ENCODE assay signal across 25 cellular contexts in the genomic region with DNA sequence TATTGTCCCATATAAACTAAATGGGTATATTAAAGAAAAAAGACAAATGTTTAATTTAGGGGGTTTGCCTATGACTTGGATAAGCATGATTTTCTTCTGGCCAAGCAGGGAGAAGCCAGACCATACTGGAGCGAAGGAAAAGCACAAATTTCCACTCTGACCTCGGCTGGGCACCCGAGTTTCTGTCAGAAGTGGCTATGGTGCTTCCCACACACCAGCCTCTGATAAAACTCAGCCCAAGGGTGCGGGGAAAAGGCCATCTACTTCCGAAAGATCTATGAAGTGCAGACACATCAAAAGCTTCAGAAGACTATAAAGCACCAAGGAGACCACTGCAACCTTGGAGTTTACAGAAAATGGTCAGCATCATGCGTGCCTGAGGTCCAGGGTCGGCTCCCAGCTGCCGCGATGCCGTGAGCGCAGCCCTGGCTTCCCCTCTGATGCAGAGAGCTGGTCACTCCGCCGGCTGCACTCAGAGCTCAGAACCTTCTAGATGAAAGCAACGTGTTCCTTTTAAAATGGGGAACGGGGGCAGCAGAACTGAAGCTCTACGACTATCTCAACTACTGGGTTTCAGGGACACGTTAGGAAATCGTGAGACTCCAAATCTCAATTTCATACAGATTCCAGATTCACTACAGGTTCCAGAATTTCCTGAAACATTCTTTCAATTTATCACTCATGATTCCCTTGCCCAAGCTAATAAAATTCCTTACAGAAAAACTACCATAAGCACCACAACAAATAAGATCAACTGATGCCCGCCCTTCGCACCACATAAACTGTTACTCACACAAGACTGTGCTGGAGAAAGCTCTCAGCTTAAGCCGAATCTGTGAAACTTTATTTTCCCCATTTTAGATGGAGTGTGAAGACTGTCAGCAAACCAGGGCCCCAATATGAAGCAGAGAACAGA.
A peak's percentile ranks its signal among the peaks of the same experiment; 100 is the strongest.
DNase-seq lines count a peak whose midpoint lies in the region; ATAC-seq and TF ChIP-seq lines count a peak whose summit lies in the region.
"Had no signal": no experiment of that assay in that cellular context is flagged by ENCODE, and none has a peak within 500 bp of the region (broad histone marks: within the 10 kb centered on the region; RNA-seq: fewer than 3 reads in every experiment).

No MANE protein-coding gene starts in this region.

- no peak for TF ChIP-seq RAD21 in IMR-90 (IDR thresholded peaks at IDR 0.05; ENCODE audit: low read length)

- H3K14ac ChIP-seq in IMR-90 (replicated peaks; ENCODE audit: low read depth, low read length): peak overlapping the region; percentile 28

- H4K8ac ChIP-seq in IMR-90 (ENCODE audit: low read depth in 2 of 2, low read length in 2 of 2): peak overlapping the region in 1 of 2 experiments; percentile 56; a peak in 1 of 4 replicates

- H3K4me3 ChIP-seq in IMR-90 (ENCODE audit: insufficient read depth, low read depth, low read length): no peak overlapping the region
- no peak overlapping the region for H3K4me3 ChIP-seq in colonic mucosa
- H3K4me3 ChIP-seq: ascending aorta had no signal

- no peak overlapping the region; the same call in 2 of the 3 replicates for H2BK15ac ChIP-seq in IMR-90 (ENCODE audit: low read depth, low read length)

- no peak for DNase-seq in IMR-90
- DNase-seq in colonic mucosa: no peak
- no peak for DNase-seq in 8988T
- DNase-seq in stimulated activated CD4-positive, alpha-beta T cell treated with anti-CD3 and anti-CD28 coated beads, Interleukin-4, amount 100 ng/mL, for 4 hours: no peak
- DNase-seq: activated CD4-positive, alpha-beta memory T cell treated with anti-CD3 and anti-CD28 coated beads, Interleukin-2, amount 10 ng/mL, durations not matched to agents 7 days and 5 days; activated CD4-positive, CD25-positive, alpha-beta regulatory T cell treated with anti-CD3 and anti-CD28 coated beads, Interleukin-2, amount 50 U/mL, for 72 hours; DMS79; GF-D8; MM.1S; NCI-H1417; NCI-H2029 treated with DMSO at 0.1 percent for 48 hours; NCI-H446; NCI-H774; RPMI8226 had no signal

- ATAC-seq in IMR-90 (ENCODE audit: low read depth) (no peak), GM21786 (IDR thresholded peaks at IDR 0.05; ENCODE audit: unreplicated experiment) (no peak)
- ATAC-seq: activated naive CD4-positive, alpha-beta T cell treated with anti-CD3 and anti-CD28 coated beads, Interleukin-2, amount 50 U/mL, for 72 hours; natural killer cell treated with Interleukin-12 subunit alpha and Interleukin-12 subunit beta and Interleukin-15 and Interleukin-18, amount 100 ng/mL, for 72 hours had no signal

- intact Hi-C loops in IMR-90 (cut with micrococcal nuclease): no loop called here
- intact Hi-C loops in colonic mucosa (cut with DNase I): no loop called here

- H4K91ac ChIP-seq in IMR-90 (ENCODE audit: insufficient read depth, low read depth, low read length): peak overlapping the region; percentile 6; the same call in 1 of the 2 replicates

- no peak overlapping the region for H2AK9ac ChIP-seq in IMR-90 (replicated peaks; ENCODE audit: low read depth, low read length, poor library complexity)

- no peaks in the 10 kb centered on the region for H3K27me3 Mint-ChIP-seq in nephron (ENCODE audit: low read depth)
- H3K27me3 Mint-ChIP-seq: activated CD4-positive, alpha-beta memory T cell treated with anti-CD3 and anti-CD28 coated beads, Interleukin-2, amount 10 ng/mL, durations not matched to agents 7 days and 5 days had no signal

- H3K27me3 ChIP-seq in IMR-90 (ENCODE audit: control insufficient read depth, insufficient read depth, low read length) (no peaks in the 10 kb centered on the region), colonic mucosa (no peaks in the 10 kb centered on the region)
- H3K27me3 ChIP-seq: ascending aorta had no signal

- TF ChIP-seq CTCF in IMR-90 (conservative IDR thresholded peaks at IDR 0.05; ENCODE audit: low read depth, low read length) (no peak), colonic mucosa (IDR thresholded peaks at IDR 0.05) (no peak), nephron (IDR thresholded peaks at IDR 0.05; ENCODE audit: unreplicated experiment in 3 of 3) (no peak)

- dilution Hi-C loops in IMR-90 (cut with HindIII; ENCODE audit: low sequenced_read_pairs, unreplicated experiment): no loop called here

- no peak overlapping the region for H3K18ac ChIP-seq in IMR-90 (ENCODE audit: low read depth, low read length)

- WGBS in IMR-90 (ENCODE audit: extremely low coverage in 2 of 2, insufficient read length in 1 of 2), 2 experiments: 69% methylated on average over 12 of the region's 21 CpGs; no CpG with 5 or more reads in 1 of the 2 experiments

- TF ChIP-seq POLR2A in IMR-90 (IDR thresholded peaks at IDR 0.05; ENCODE audit: low read depth, low read length): no peak

- no peak overlapping the region for H2AFZ ChIP-seq in IMR-90 (replicated peaks; ENCODE audit: low read length, poor library complexity)

- POLR2A ChIA-PET in IMR-90 (lab: Charles Lee; ENCODE audit: unreplicated experiment): no interaction called here

- H3K4me1 ChIP-seq in IMR-90 (ENCODE audit: control insufficient read depth, insufficient read depth, low read length): peaks cover 37% of the 10 kb centered on the region
- no peaks in the 10 kb centered on the region for H3K4me1 ChIP-seq in colonic mucosa

- H4K5ac ChIP-seq in IMR-90 (ENCODE audit: low read depth, low read length): no peak overlapping the region

- H4K20me1 ChIP-seq in IMR-90 (ENCODE audit: insufficient read depth, low read length): peaks cover 25% of the 10 kb centered on the region

- H3K9me3 ChIP-seq in IMR-90 (ENCODE audit: control insufficient read depth, insufficient read depth, low read length) (no peaks in the 10 kb centered on the region), colonic mucosa (no peaks in the 10 kb centered on the region)
- H3K9me3 ChIP-seq: ascending aorta had no signal

- peaks cover 44 to 83% of the 10 kb centered on the region in 2 experiments for H3K79me1 ChIP-seq in IMR-90 (ENCODE audit: low read depth in 1 of 2, low read length in 2 of 2)

- peak overlapping the region in 1 of 3 experiments; percentile 9 for H3K4me3 Mint-ChIP-seq in nephron
- H3K4me3 Mint-ChIP-seq: activated CD4-positive, alpha-beta memory T cell treated with anti-CD3 and anti-CD28 coated beads, Interleukin-2, amount 10 ng/mL, durations not matched to agents 7 days and 5 days; central memory CD8-positive, alpha-beta T cell; natural killer cell treated with Interleukin-12 subunit alpha and Interleukin-12 subunit beta and Interleukin-15 and Interleukin-18, amount 100 ng/mL, for 72 hours; stimulated activated naive CD8-positive, alpha-beta T cell treated with anti-CD3 and anti-CD28 coated beads, Interleukin-15, Interleukin-2, amounts not matched to agents 100 ng/mL and 50 ng/mL, for 24 hours; type B pancreatic cell had no signal

- peaks cover 46% of the 10 kb centered on the region for H3K9me1 ChIP-seq in IMR-90 (ENCODE audit: insufficient read depth, low read length)

- H3K9me3 Mint-ChIP-seq in nephron: no peaks in the 10 kb centered on the region
- H3K9me3 Mint-ChIP-seq: activated CD4-positive, alpha-beta memory T cell treated with anti-CD3 and anti-CD28 coated beads, Interleukin-2, amount 10 ng/mL, durations not matched to agents 7 days and 5 days; activated naive CD4-positive, alpha-beta T cell treated with anti-CD3 and anti-CD28 coated beads, Interleukin-2, amount 50 U/mL, for 72 hours; central memory CD8-positive, alpha-beta T cell; natural killer cell treated with Interleukin-12 subunit alpha and Interleukin-12 subunit beta and Interleukin-15 and Interleukin-18, amount 100 ng/mL, for 72 hours; stimulated activated naive CD8-positive, alpha-beta T cell treated with anti-CD3 and anti-CD28 coated beads, Interleukin-15, Interleukin-2, amounts not matched to agents 100 ng/mL and 50 ng/mL, for 24 hours; type B pancreatic cell had no signal

- H3K23ac ChIP-seq in IMR-90 (ENCODE audit: low read depth, low read length): peak overlapping the region; percentile 55

- H3K36me3 Mint-ChIP-seq in nephron (ENCODE audit: low read depth): no peaks in the 10 kb centered on the region
- H3K36me3 Mint-ChIP-seq: activated naive CD4-positive, alpha-beta T cell treated with anti-CD3 and anti-CD28 coated beads, Interleukin-2, amount 50 U/mL, for 72 hours; natural killer cell treated with Interleukin-12 subunit alpha and Interleukin-12 subunit beta and Interleukin-15 and Interleukin-18, amount 100 ng/mL, for 72 hours had no signal

- H3K4me2 ChIP-seq in IMR-90 (ENCODE audit: low read depth, low read length): no peak overlapping the region; the same call in 1 of the 2 replicates
- H3K4me2 ChIP-seq: KMS-11 had no signal

- peak overlapping the region in 2 of 3 experiments; percentile 5 to 15 for H3K27ac Mint-ChIP-seq in nephron
- H3K27ac Mint-ChIP-seq: activated CD4-positive, alpha-beta memory T cell treated with anti-CD3 and anti-CD28 coated beads, Interleukin-2, amount 10 ng/mL, durations not matched to agents 7 days and 5 days; activated naive CD4-positive, alpha-beta T cell treated with anti-CD3 and anti-CD28 coated beads, Interleukin-2, amount 50 U/mL, for 72 hours; natural killer cell treated with Interleukin-12 subunit alpha and Interleukin-12 subunit beta and Interleukin-15 and Interleukin-18, amount 100 ng/mL, for 72 hours; stimulated activated naive CD8-positive, alpha-beta T cell treated with anti-CD3 and anti-CD28 coated beads, Interleukin-15, Interleukin-2, amounts not matched to agents 100 ng/mL and 50 ng/mL, for 24 hours; type B pancreatic cell had no signal

- H2BK120ac ChIP-seq in IMR-90 (ENCODE audit: low read depth, low read length): peak overlapping the region; percentile 61; the same call in 1 of the 2 replicates

- H3K27ac ChIP-seq in IMR-90 (ENCODE audit: insufficient read depth, low read length) (no peak overlapping the region), colonic mucosa (peak overlapping the region; percentile 37), temporal lobe (ENCODE audit: low read depth, low read length) (peak overlapping the region; percentile 55)
- H3K27ac ChIP-seq: C4-2B, KMS-11 had no signal

- peaks cover 69% of the 10 kb centered on the region for H3K4me1 Mint-ChIP-seq in nephron
- H3K4me1 Mint-ChIP-seq: activated CD4-positive, alpha-beta memory T cell treated with anti-CD3 and anti-CD28 coated beads, Interleukin-2, amount 10 ng/mL, durations not matched to agents 7 days and 5 days had no signal

- H3K9ac ChIP-seq in IMR-90 (ENCODE audit: low read depth, low read length) (no peak overlapping the region), colonic mucosa (ENCODE audit: low read depth in 2 of 2, low read length in 2 of 2) (no peak overlapping the region)
- H3K9ac ChIP-seq: KMS-11 had no signal

- in situ Hi-C loops in IMR-90 (cut with MboI; ENCODE audit: low sequenced_read_pairs): no loop called here

- H2BK20ac ChIP-seq in IMR-90 (ENCODE audit: low read depth, low read length): no peak overlapping the region

- H2AK5ac ChIP-seq in IMR-90 (ENCODE audit: low read depth, low read length): peak overlapping the region; percentile 31; the same call in 1 of the 2 replicates

- no TSS peak for BruUV-seq in IMR-90 (replicated peaks; lab: Mats Ljungman, UMichigan)

- H3K36me3 ChIP-seq in IMR-90 (ENCODE audit: control insufficient read depth, insufficient read depth, low read length): no peaks in the 10 kb centered on the region
- no peaks in the 10 kb centered on the region for H3K36me3 ChIP-seq in colonic mucosa
- H3K36me3 ChIP-seq: ascending aorta had no signal

- peak overlapping the region; percentile 45 for H3K4ac ChIP-seq in IMR-90 (ENCODE audit: low read depth, low read length)

- no peak overlapping the region for H2BK5ac ChIP-seq in IMR-90 (ENCODE audit: low read depth, low read length, poor library complexity, severe bottlenecking)

- H3K56ac ChIP-seq in IMR-90 (ENCODE audit: extremely low read depth, insufficient read depth, low read length): no peak overlapping the region; the same call in 1 of the 2 replicates

- CTCF ChIA-PET in IMR-90 (lab: Yijun Ruan, JAX): no interaction called here
